Comparison of ENCODE assay signal across 12 cellular contexts in the genomic region with DNA sequence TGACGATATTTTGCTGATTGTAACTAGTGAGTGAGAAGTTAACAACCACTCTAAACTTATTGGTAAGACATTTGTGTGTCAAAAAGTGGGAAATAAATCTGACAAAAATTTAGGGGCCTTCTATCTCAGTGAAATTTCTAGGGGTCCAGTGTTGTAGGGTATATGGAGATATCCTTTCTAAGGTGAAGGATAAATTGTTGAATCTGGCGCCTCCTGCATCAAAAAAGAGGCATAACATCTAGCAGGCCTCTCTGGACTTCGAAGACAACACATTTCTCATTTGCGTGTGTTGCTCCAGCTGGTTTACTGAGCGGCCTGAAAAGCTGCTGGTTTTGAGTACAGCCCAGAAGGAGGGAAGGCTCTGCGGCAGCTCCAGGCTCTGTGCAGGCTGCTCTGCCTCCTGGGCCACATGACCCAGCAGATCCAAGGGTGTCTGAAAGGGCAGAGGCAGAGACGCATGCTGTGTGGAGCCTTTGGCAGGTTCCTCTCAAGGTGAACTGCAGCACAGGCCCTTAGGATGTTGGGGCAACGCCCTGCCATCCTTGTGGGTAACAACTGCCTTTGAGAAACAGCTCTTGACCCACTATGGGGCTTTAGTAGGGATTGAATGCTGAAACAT.
DNase-seq lines count a peak whose midpoint lies in the region; ATAC-seq and TF ChIP-seq lines count a peak whose summit lies in the region.
"Had no signal": no experiment of that assay in that cellular context is flagged by ENCODE, and none has a peak within 500 bp of the region (broad histone marks: within the 10 kb centered on the region; RNA-seq: fewer than 3 reads in every experiment).

No MANE protein-coding gene starts in this region.

- H3K4me2 ChIP-seq in SU-DHL-6 (ENCODE audit: low read depth, low read length, poor library complexity, severe bottlenecking) (no peak overlapping the region), hepatocyte (no peak overlapping the region)

- H3K4me1 ChIP-seq in BE2C (no peaks in the 10 kb centered on the region), hepatocyte (ENCODE audit: insufficient read depth) (no peaks in the 10 kb centered on the region)
- H3K4me1 ChIP-seq in CD8-positive, alpha-beta T cell (ENCODE audit: insufficient read depth, low read length): no peaks in the 10 kb centered on the region

- H3K9me2 ChIP-seq in SU-DHL-6 (replicated peaks; ENCODE audit: insufficient read depth, low read length) (no peaks in the 10 kb centered on the region), hepatocyte (replicated peaks; ENCODE audit: insufficient read depth) (no peaks in the 10 kb centered on the region)

- H3K79me2 ChIP-seq in SU-DHL-6 (ENCODE audit: insufficient read depth, low read length) (no peaks in the 10 kb centered on the region), hepatocyte (no peaks in the 10 kb centered on the region)

- H2AFZ ChIP-seq in SU-DHL-6 (ENCODE audit: low read depth, low read length, severe bottlenecking): no peak overlapping the region
- no peak overlapping the region for H2AFZ ChIP-seq in hepatocyte

- H4K20me1 ChIP-seq in SU-DHL-6 (ENCODE audit: low read depth, low read length) (no peaks in the 10 kb centered on the region), hepatocyte (ENCODE audit: insufficient read depth, poor library complexity, severe bottlenecking) (no peaks in the 10 kb centered on the region)

- no peak overlapping the region for H3K9ac ChIP-seq in SU-DHL-6 (ENCODE audit: low read length)

- H3K27ac ChIP-seq in SU-DHL-6 (ENCODE audit: low read depth, low read length) (no peak overlapping the region), hepatocyte (no peak overlapping the region), caudate nucleus (ENCODE audit: low read depth, low read length) (no peak overlapping the region)
- H3K27ac ChIP-seq in CD8-positive, alpha-beta T cell (ENCODE audit: low read depth, low read length): no peak overlapping the region

- TF ChIP-seq CTCF in BE2C (IDR thresholded peaks at IDR 0.05; ENCODE audit: low read depth, low read length) (peak; percentile 46), GM20000 (IDR thresholded peaks at IDR 0.05; ENCODE audit: extremely low read depth, missing control alignments) (peak; percentile 25), SU-DHL-6 (IDR thresholded peaks at IDR 0.05; ENCODE audit: insufficient read depth, low read length, poor library complexity, severe bottlenecking) (peak; percentile 17), hepatocyte (IDR thresholded peaks at IDR 0.05; ENCODE audit: poor library complexity) (peak; percentile 7)
- TF ChIP-seq CTCF in CD8-positive, alpha-beta T cell (IDR thresholded peaks at IDR 0.05): no peak

- intact Hi-C loops in CD8-positive, alpha-beta T cell (cut with DNase I, micrococcal nuclease): no loop called here

- WGBS in hepatocyte (ENCODE audit: low lambda C conversion rate, missing lambda C conversion rate): 97% methylated on average over 8 of the region's 8 CpGs

- no peak overlapping the region for H3K4me3 ChIP-seq in BE2C (ENCODE audit: low read depth, low read length)
- H3K4me3 ChIP-seq in SU-DHL-6 (ENCODE audit: insufficient read depth, low read length, poor library complexity, severe bottlenecking): no peak overlapping the region
- H3K4me3 ChIP-seq in hepatocyte: no peak overlapping the region
- H3K4me3 ChIP-seq in CD8-positive, alpha-beta T cell (ENCODE audit: low read depth, low read length): no peak overlapping the region

- no peak overlapping the region for H3K27ac Mint-ChIP-seq in CD8-positive, alpha-beta T cell

- H3K36me3 ChIP-seq in BE2C (no peaks in the 10 kb centered on the region; the same call in 1 of the 2 replicates), SU-DHL-6 (ENCODE audit: low read length) (0 out of 2 replicates have a peak, but pooled peaks cover 4% of the 10 kb centered on the region), hepatocyte (replicated peaks; ENCODE audit: insufficient read depth, low read depth) (no peaks in the 10 kb centered on the region)
- no peaks in the 10 kb centered on the region for H3K36me3 ChIP-seq in CD8-positive, alpha-beta T cell (ENCODE audit: insufficient read depth, low read length)

- POLR2A ChIA-PET in CD8-positive, alpha-beta T cell (lab: Charles Lee): no interaction called here

- no peak for ATAC-seq in CD8-positive, alpha-beta T cell
- no peak for ATAC-seq in HG02870 (IDR thresholded peaks at IDR 0.05; ENCODE audit: unreplicated experiment)
- ATAC-seq: naive thymus-derived CD8-positive, alpha-beta T cell; Right ventricle myocardium inferior had no signal

- H3K4me1 Mint-ChIP-seq in CD8-positive, alpha-beta T cell (ENCODE audit: low read depth): no peaks in the 10 kb centered on the region

- H3K27me3 ChIP-seq in BE2C (no peaks in the 10 kb centered on the region), SU-DHL-6 (ENCODE audit: low read length) (no peaks in the 10 kb centered on the region), hepatocyte (no peaks in the 10 kb centered on the region)
- no peaks in the 10 kb centered on the region for H3K27me3 ChIP-seq in CD8-positive, alpha-beta T cell (ENCODE audit: insufficient read depth, low read length)

- H3K9me3 ChIP-seq in BE2C (no peaks in the 10 kb centered on the region), SU-DHL-6 (ENCODE audit: insufficient read depth, low read length) (no peaks in the 10 kb centered on the region), hepatocyte (ENCODE audit: low read depth) (no peaks in the 10 kb centered on the region)
- no peaks in the 10 kb centered on the region for H3K9me3 ChIP-seq in CD8-positive, alpha-beta T cell (ENCODE audit: low read length)

- H3K36me3 Mint-ChIP-seq in CD8-positive, alpha-beta T cell: peaks cover 36% of the 10 kb centered on the region

- no peaks in the 10 kb centered on the region for H3K27me3 Mint-ChIP-seq in CD8-positive, alpha-beta T cell (ENCODE audit: low read depth)
- H3K27me3 Mint-ChIP-seq: naive thymus-derived CD8-positive, alpha-beta T cell had no signal

- no peaks in the 10 kb centered on the region for H3K9me3 Mint-ChIP-seq in CD8-positive, alpha-beta T cell
- H3K9me3 Mint-ChIP-seq: naive thymus-derived CD8-positive, alpha-beta T cell had no signal

- no peak overlapping the region for H3K4me3 Mint-ChIP-seq in CD8-positive, alpha-beta T cell
- H3K4me3 Mint-ChIP-seq: naive thymus-derived CD8-positive, alpha-beta T cell had no signal

- peaks cover 4% of the 10 kb centered on the region; the same call in 1 of the 2 replicates for H3F3A ChIP-seq in SU-DHL-6 (ENCODE audit: insufficient read depth)

- CTCF ChIA-PET in CD8-positive, alpha-beta T cell (lab: Charles Lee): no interaction called here

- DNase-seq in BE2C (no peak), GM20000 (ENCODE audit: low spot score) (no peak), hepatocyte (ENCODE audit: low spot score) (no peak), hippocampal formation (lab: John Stamatoyannopoulos, UW) (no peak), caudate nucleus (lab: John Stamatoyannopoulos, UW) (no peak)
- DNase-seq in CD8-positive, alpha-beta T cell: no peak
- DNase-seq: kidney; naive thymus-derived CD8-positive, alpha-beta T cell; NCI-H2171 treated with DMSO at 0.1 percent for 48 hours had no signal
